Comparison of ENCODE assay signal across 17 cellular contexts in genomic region chr7:77484785-77485184, GRCh38. TPM values are rescaled to one million over a fixed set of nuclear protein-coding genes. Genes with fewer than 3 reads are reported as not detected.
DNase-seq lines count a peak whose midpoint lies in the region; ATAC-seq, FAIRE-seq and TF ChIP-seq lines count a peak whose summit lies in the region.
"Had no signal": no experiment of that assay in that cellular context is flagged by ENCODE, and none has a peak within 500 bp of the region (broad histone marks: within the 10 kb centered on the region; RNA-seq: fewer than 3 reads in every experiment).

No MANE protein-coding gene starts in this region.

- TF ChIP-seq CTCF in Calu3 (IDR thresholded peaks at IDR 0.05; ENCODE audit: unreplicated experiment): no peak
- TF ChIP-seq CTCF in K562 (IDR thresholded peaks at IDR 0.05 in 2 of 3, conservative IDR thresholded peaks at IDR 0.05 in 1 of 3; ENCODE audit: insufficient read depth in 2 of 3, low read depth in 1 of 3, low read length in 3 of 3): no peak
- no peak for TF ChIP-seq CTCF in neural progenitor cell (IDR thresholded peaks at IDR 0.05)

- no peaks in the 10 kb centered on the region for H3K9me3 Mint-ChIP-seq in Calu3 (ENCODE audit: low read depth, unreplicated experiment)
- no peaks in the 10 kb centered on the region for H3K9me3 Mint-ChIP-seq in neural progenitor cell
- H3K9me3 Mint-ChIP-seq: H9, IgD-negative memory B cell had no signal

- no peak for TF ChIP-seq POLR2A in K562 (conservative IDR thresholded peaks at IDR 0.05)

- H2AFZ ChIP-seq in K562 (ENCODE audit: low read depth, low read length): no peak overlapping the region; the same call in 1 of the 2 replicates
- peak overlapping the region; percentile 19 for H2AFZ ChIP-seq in neural progenitor cell (replicated peaks)

- no TSS peak for BruUV-seq in Calu3 (replicated peaks; lab: Mats Ljungman, UMichigan)
- no TSS peak for BruUV-seq in K562 (replicated peaks; lab: Mats Ljungman, UMichigan)

- no peaks in the 10 kb centered on the region for H3F3A ChIP-seq in neural progenitor cell (ENCODE audit: low read depth)

- H3K9ac ChIP-seq in K562 (ENCODE audit: insufficient read depth in 1 of 2, low read depth in 2 of 2, low read length in 2 of 2) (no peak overlapping the region), neural progenitor cell (no peak overlapping the region)
- H3K9ac ChIP-seq: BLaER1 had no signal

- H3K4me3 Mint-ChIP-seq in Calu3 (ENCODE audit: low read depth, unreplicated experiment): peak overlapping the region; percentile 49
- no peak overlapping the region for H3K4me3 Mint-ChIP-seq in neural progenitor cell
- H3K4me3 Mint-ChIP-seq: CD14-positive monocyte; CD4-positive, alpha-beta memory T cell; H9; IgD-negative memory B cell had no signal

- H3K27me3 Mint-ChIP-seq in Calu3 (ENCODE audit: unreplicated experiment) (no peaks in the 10 kb centered on the region), neural progenitor cell (ENCODE audit: insufficient read depth, low read depth) (peaks cover 8% of the 10 kb centered on the region)

- H3K4me3 ChIP-seq in K562: no peak overlapping the region
- no peak overlapping the region for H3K4me3 ChIP-seq in neural progenitor cell
- H3K4me3 ChIP-seq: BLaER1 had no signal

- H3K27ac Mint-ChIP-seq in Calu3 (ENCODE audit: unreplicated experiment): peak overlapping the region; percentile 95
- H3K27ac Mint-ChIP-seq in neural progenitor cell: peak overlapping the region; percentile 62
- H3K27ac Mint-ChIP-seq: H9, IgD-negative memory B cell had no signal

- CTCF ChIA-PET in Calu3 (lab: Charles Lee): interaction anchor here (0.6 kb wide), 2 partner anchors 71 to 278 kb away, joined by 3 read pairs; no protein-coding TSS in a partner anchor
- CTCF ChIA-PET in K562 (lab: Yijun Ruan, JAX; ENCODE audit: low intra/inter-chr PET ratio): no interaction called here

- H3K4me1 Mint-ChIP-seq in Calu3 (ENCODE audit: low read depth, unreplicated experiment): peaks cover 30% of the 10 kb centered on the region
- H3K4me1 Mint-ChIP-seq in neural progenitor cell: peaks cover 7% of the 10 kb centered on the region
- H3K4me1 Mint-ChIP-seq: H9 had no signal

- H3K9me3 ChIP-seq in K562 (replicated peaks; ENCODE audit: control insufficient read depth, insufficient read depth, low read depth, low read length): no peaks in the 10 kb centered on the region
- no peaks in the 10 kb centered on the region for H3K9me3 ChIP-seq in neural progenitor cell (ENCODE audit: low read depth)
- H3K9me3 ChIP-seq: BLaER1 had no signal

- H3K27ac ChIP-seq in K562 (ENCODE audit: extremely low read depth, low read depth, low read length) (no peak overlapping the region), neural progenitor cell (no peak overlapping the region)
- H3K27ac ChIP-seq: BLaER1 had no signal

- no peak for FAIRE-seq in K562 (lab: Jason Lieb, UNC)
- FAIRE-seq: A204.1, H1, HepG2 had no signal

- H3K9me1 ChIP-seq in K562 (ENCODE audit: control insufficient read depth, insufficient read depth, low read length): no peaks in the 10 kb centered on the region

- H3K36me3 Mint-ChIP-seq in Calu3 (ENCODE audit: insufficient read depth, unreplicated experiment): peaks cover 11% of the 10 kb centered on the region
- no peaks in the 10 kb centered on the region for H3K36me3 Mint-ChIP-seq in neural progenitor cell
- H3K36me3 Mint-ChIP-seq: CD14-positive monocyte; CD4-positive, alpha-beta memory T cell; IgD-negative memory B cell had no signal

- H3K79me2 ChIP-seq in K562 (ENCODE audit: control insufficient read depth, insufficient read depth, low read length): no peaks in the 10 kb centered on the region
- H3K79me2 ChIP-seq in neural progenitor cell (ENCODE audit: low read depth): no peaks in the 10 kb centered on the region

- H4K20me1 ChIP-seq in K562 (replicated peaks; ENCODE audit: control insufficient read depth, insufficient read depth, low read length) (no peaks in the 10 kb centered on the region), neural progenitor cell (ENCODE audit: low read depth) (no peaks in the 10 kb centered on the region)
- H4K20me1 ChIP-seq: BLaER1 had no signal

- no peak for TF ChIP-seq RAD21 in K562 (CRISPR knock-in tag; conservative IDR thresholded peaks at IDR 0.05 in 1 of 2, IDR thresholded peaks at IDR 0.05 in 1 of 2)

- DNase-seq in Calu3 (no peak), NCI-H526 treated with DMSO at 0.1 percent for 48 hours (lab: John Stamatoyannopoulos, UW) (peak; percentile 60), K562 (ENCODE audit: extremely low read depth in 1 of 4, low spot score in 3 of 4) (no peak), neural progenitor cell (ENCODE audit: low spot score) (no peak), amniotic stem cell (lab: John Stamatoyannopoulos, UW) (no peak), NCI-H748 treated with DMSO at 0.1 percent for 48 hours (lab: John Stamatoyannopoulos, UW) (no peak)
- DNase-seq: CD4-positive, alpha-beta memory T cell; DMS79 treated with DMSO at 0.1 percent for 48 hours; GF-D8; H9 had no signal

- POLR2A ChIA-PET in K562 (lab: Yijun Ruan, JAX): interaction anchor here (1.4 kb wide), 1 partner anchor 10 kb away, joined by 3 read pairs; no protein-coding TSS in a partner anchor

- ATAC-seq in K562 (no peak), HG03159 (IDR thresholded peaks at IDR 0.05; ENCODE audit: unreplicated experiment) (no peak)
- ATAC-seq: HepG2 had no signal

- 0 out of 5 replicates have a peak, but pooled peaks cover 0 to 3% of the 10 kb centered on the region in 2 experiments for H3K4me1 ChIP-seq in K562 (replicated peaks in 1 of 2; ENCODE audit: control insufficient read depth in 2 of 2, insufficient read depth in 2 of 2, low read length in 2 of 2)
- H3K4me1 ChIP-seq in neural progenitor cell: no peaks in the 10 kb centered on the region
- H3K4me1 ChIP-seq: BLaER1 had no signal

- in situ Hi-C loops in K562 (cut with MboI): no loop called here

- H3K36me3 ChIP-seq in K562 (ENCODE audit: control insufficient read depth, insufficient read depth, low read length) (no peaks in the 10 kb centered on the region), neural progenitor cell (no peaks in the 10 kb centered on the region)
- H3K36me3 ChIP-seq: BLaER1 had no signal

- TF ChIP-seq EP300 in K562 (IDR thresholded peaks at IDR 0.05; ENCODE audit: low read length): no peak

- H3K4me2 ChIP-seq in K562 (ENCODE audit: insufficient read depth, low read length): no peak overlapping the region
- no peak overlapping the region for H3K4me2 ChIP-seq in neural progenitor cell
- H3K4me2 ChIP-seq: BLaER1 had no signal

- WGBS in K562 (ENCODE audit: insufficient coverage, low coverage, missing lambda C conversion rate): 5% methylated on average over 7 of the region's 7 CpGs

- H3K27me3 ChIP-seq in K562 (ENCODE audit: control insufficient read depth in 2 of 2, insufficient read depth in 2 of 2, low read length in 2 of 2) (peaks cover 17 to 18% of the 10 kb centered on the region in 2 experiments; a peak in 4 of 5 replicates), neural progenitor cell (no peaks in the 10 kb centered on the region)
- H3K27me3 ChIP-seq: BLaER1 had no signal

- intact Hi-C loops in Calu3 (cut with micrococcal nuclease; ENCODE audit: unreplicated experiment): loop anchor here (5.0 to 10.0 kb wide), 2 partner anchors 53 to 70 kb away; partner anchors contain the start of genes GSAP and PTPN12
- intact Hi-C loops in K562 (cut with micrococcal nuclease): loop anchor here (5.0 kb wide), 1 partner anchor 47 kb away; no protein-coding TSS in a partner anchor

TF ChIP-seq in K562, 482 proteins besides CTCF, POLR2A, EP300 and RAD21:
- TF ChIP-seq ATF3 (IDR thresholded peaks at IDR 0.05) (peak; percentile 65; the same call in 1 of the 2 replicates), ATF3 (CRISPR knock-in tag; conservative IDR thresholded peaks at IDR 0.05) (no peak), CEBPG (CRISPR knock-in tag; IDR thresholded peaks at IDR 0.05) (no peak), CEBPG (tag; conservative IDR thresholded peaks at IDR 0.05 in 1 of 2, IDR thresholded peaks at IDR 0.05 in 1 of 2) (peak in 1 of 2 experiments; percentile 72; a peak in 1 of 4 replicates), ZNF354B (CRISPR knock-in tag; IDR thresholded peaks at IDR 0.05) (no peak), TRIM24 (IDR thresholded peaks at IDR 0.05) (peak; percentile 18 to 45; a peak in 2 of 4 replicates), RNF2 (IDR thresholded peaks at IDR 0.05) (0 out of 2 replicates have a peak, but pooled peaks have one; percentile 16)

RNA-seq across cellular contexts. Expression of gene PTPN12, which starts 52.3 kb away (rescaled TPM):
- total RNA-seq in Calu3 (2022) (61.2 and 65.9 TPM in 2 replicates), K562 (2014; rRNA removed) (15.3 and 18.0 TPM in 2 replicates), K562 (2014; rRNA removed; fragmentation: Illumina TruSeq; extraction: Trizol) (25.5 and 33.6 TPM in 2 replicates), K562 (2015; rRNA removed; fragmentation: Illumina TruSeq; extraction: Trizol) (26.6 and 28.6 TPM in 2 replicates), K562 (2021) (39.4 and 46.0 TPM in 2 replicates), neural progenitor cell (ENCODE audit: low replicate concordance) (46.3 and 86.6 TPM in 2 replicates)
- 44.0 and 164 TPM in 2 replicates for total RNA-seq in K562 (2011; cell fraction: chromatin; rRNA removed; ENCODE audit: low replicate concordance)
- total RNA-seq in K562 (2011; cell fraction: nucleolus; rRNA removed): 21.3 and 33.6 TPM in 2 replicates
- 65.3 and 97.1 TPM in 2 replicates for total RNA-seq in K562 (2011; cell fraction: nucleoplasm; rRNA removed)
- polyA plus RNA-seq in K562 (2011; rRNA removed) (35.0 and 54.9 TPM in 2 replicates), K562 (2014; fragmentation: Illumina TruSeq; extraction: Trizol) (66.1 and 79.8 TPM in 2 replicates), K562 (2014; fragmentation: Nextera tagmentation; extraction: Ambion mirVana) (10 to 100 TPM; 16.8 to 18.0 TPM), K562 (2014; rRNA removed) (26.7 and 31.7 TPM in 2 replicates)
- 16.2 and 17.8 TPM in 2 replicates for polyA plus RNA-seq in K562 (2011; cell fraction: cytosol; rRNA removed)
- 26.5 and 38.0 TPM in 2 replicates for polyA plus RNA-seq in K562 (2011; cell fraction: nucleus; rRNA removed)
- polyA plus RNA-seq in K562 (2012): 41.5 and 61.5 TPM in 2 replicates
- polyA minus RNA-seq in K562 (2011; rRNA and poly(A)+ RNA removed): 64.3 and 73.0 TPM in 2 replicates
- polyA minus RNA-seq in K562 (2011; cell fraction: cytosol; rRNA and poly(A)+ RNA removed): 13.8 and 25.5 TPM in 2 replicates
- 27.9 and 32.2 TPM in 2 replicates for polyA minus RNA-seq in K562 (2011; cell fraction: nucleus; rRNA and poly(A)+ RNA removed)
